Comparison of ENCODE assay signal across 1 cellular context in the genomic region with DNA sequence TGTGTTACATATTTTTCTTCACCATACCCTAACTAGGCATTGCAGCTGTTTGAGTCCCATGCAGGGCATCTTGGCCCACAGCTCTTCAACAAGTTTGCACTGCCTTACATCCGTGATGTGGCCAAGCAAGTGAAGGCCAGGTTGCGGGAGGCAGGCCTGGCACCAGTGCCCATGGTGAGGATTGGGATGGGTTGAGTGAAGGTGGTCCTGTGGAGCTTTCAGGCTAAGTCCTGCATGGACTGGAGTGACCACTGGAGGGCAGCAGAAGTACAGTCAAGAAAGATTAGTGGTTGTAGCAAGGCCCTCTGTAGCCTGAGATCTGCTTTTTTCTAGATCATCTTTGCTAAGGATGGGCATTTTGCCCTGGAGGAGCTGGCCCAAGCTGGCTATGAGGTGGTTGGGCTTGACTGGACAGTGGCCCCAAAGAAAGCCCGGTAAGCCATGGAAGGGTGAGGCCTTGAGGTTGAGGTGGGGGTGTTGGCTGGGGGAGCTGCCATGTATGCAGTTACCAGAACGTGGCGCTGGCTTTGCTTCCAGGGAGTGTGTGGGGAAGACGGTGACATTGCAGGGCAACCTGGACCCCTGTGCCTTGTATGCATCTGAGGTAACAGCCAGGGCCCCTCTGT.
TF ChIP-seq lines count a peak whose summit lies in the region.

No MANE protein-coding gene starts in this region.

TF ChIP-seq in endothelial cell of umbilical vein, 7 proteins besides CTCF, POLR2A, EP300 and RAD21 (continued from another document):
- TF ChIP-seq JUN (IDR thresholded peaks at IDR 0.05; ENCODE audit: borderline replicate concordance, insufficient read depth, insufficient read length, low read depth) = no peak
- no peak for TF ChIP-seq EZH2 (IDR thresholded peaks at IDR 0.05; ENCODE audit: borderline replicate concordance, low read depth, low read length, severe bottlenecking)
- TF ChIP-seq, protein P1, sequence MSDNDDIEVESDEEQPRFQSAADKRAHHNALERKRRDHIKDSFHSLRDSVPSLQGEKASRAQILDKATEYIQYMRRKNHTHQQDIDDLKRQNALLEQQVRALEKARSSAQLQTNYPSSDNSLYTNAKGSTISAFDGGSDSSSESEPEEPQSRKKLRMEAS (IDR thresholded peaks at IDR 0.05; ENCODE audit: insufficient read depth, insufficient read length) = no peak
- TF ChIP-seq GATA2 (IDR thresholded peaks at IDR 0.05; ENCODE audit: insufficient read depth, insufficient read length, low read depth, low read length) = no peak
- no peak for TF ChIP-seq POLR2AphosphoS5 (IDR thresholded peaks at IDR 0.05; ENCODE audit: insufficient read depth, low read depth, low read length)
